Comparison of ENCODE assay signal across 8 cellular contexts in genomic region chr6:111483736-111484654, GRCh38. TPM values are rescaled to one million over a fixed set of nuclear protein-coding genes. Genes with fewer than 3 reads are reported as not detected.
DNase-seq lines count a peak whose midpoint lies in the region; ATAC-seq and TF ChIP-seq lines count a peak whose summit lies in the region.

No MANE protein-coding gene starts in this region.

- H3K27ac ChIP-seq in CD4-positive, alpha-beta T cell (ENCODE audit: low read depth, low read length): peak overlapping the region; percentile 98
- H3K27ac ChIP-seq in effector memory CD4-positive, alpha-beta T cell (ENCODE audit: insufficient read depth, low read length, poor library complexity, severe bottlenecking): peak overlapping the region; percentile 98

- no peaks in the 10 kb centered on the region for H3K27me3 ChIP-seq in CD4-positive, alpha-beta T cell (ENCODE audit: control insufficient read depth, insufficient read depth, low read length)
- no peaks in the 10 kb centered on the region for H3K27me3 ChIP-seq in effector memory CD4-positive, alpha-beta T cell (replicated peaks; ENCODE audit: control insufficient read depth, insufficient read depth, low read length, poor library complexity, severe bottlenecking)

- H3K9me3 Mint-ChIP-seq in CD4-positive, alpha-beta T cell: no peaks in the 10 kb centered on the region
- H3K9me3 Mint-ChIP-seq in memory B cell: no peaks in the 10 kb centered on the region

- H3K36me3 ChIP-seq in effector memory CD4-positive, alpha-beta T cell (ENCODE audit: control insufficient read depth, insufficient read depth, low read length): no peaks in the 10 kb centered on the region

- peak in 5 of 10 experiments; percentile 51 to 83 (median 66) for DNase-seq in CD4-positive, alpha-beta T cell
- peak; percentile 96 for DNase-seq in NCI-H748 (lab: John Stamatoyannopoulos, UW; ENCODE audit: unreplicated experiment)
- peak; percentile 89 to 93 for DNase-seq in activated CD4-positive, alpha-beta T cell treated with anti-CD3 and anti-CD28 coated beads, Interleukin-2, amount 50 U/mL, for 48 hours
- peak; percentile 77 to 80 (median 79) for DNase-seq in effector memory CD4-positive, alpha-beta T cell
- peak in 1 of 2 donors; percentile 86 for DNase-seq in memory B cell (ENCODE audit: low spot score in 2 of 2)
- DNase-seq in stimulated activated CD4-positive, alpha-beta T cell treated with anti-CD3 and anti-CD28 coated beads, TNF-alpha, amount 100 ng/mL, for 48 hours (ENCODE audit: low read depth in 3 of 3): peak; percentile 73 to 83 (median 77)

- peaks cover 30% of the 10 kb centered on the region for H3K36me3 Mint-ChIP-seq in CD4-positive, alpha-beta T cell (ENCODE audit: low read depth)
- no peaks in the 10 kb centered on the region for H3K36me3 Mint-ChIP-seq in memory B cell

- peak; percentile 55 for ATAC-seq in CD4-positive, alpha-beta T cell (ENCODE audit: poor library complexity)
- peak; percentile 46 for ATAC-seq in GM19372 (IDR thresholded peaks at IDR 0.05; ENCODE audit: low read depth, unreplicated experiment)
- peak; percentile 46 for ATAC-seq in HG03520 (IDR thresholded peaks at IDR 0.05; ENCODE audit: unreplicated experiment)
- ATAC-seq in memory B cell (ENCODE audit: low read depth): peak; percentile 61

- intact Hi-C loops in CD4-positive, alpha-beta T cell (cut with DNase I, micrococcal nuclease): loop anchor here (1.0 to 10.0 kb wide), 10 partner anchors 122 to 669 kb away; partner anchors contain the start of genes CDK19 (in 2 of the 2), AMD1 (in 1 of the 2), FAM229B (in 1 of the 2) and RPF2 (in 1 of the 2)

- CTCF ChIA-PET in CD4-positive, alpha-beta T cell (lab: Charles Lee): interaction anchor here (2.2 kb wide), 1 partner anchor 225 kb away, joined by 6 read pairs; a partner anchor contains a TSS

- H3K4me1 ChIP-seq in effector memory CD4-positive, alpha-beta T cell (ENCODE audit: control insufficient read depth, insufficient read depth, low read length, poor library complexity, severe bottlenecking): peaks cover 15% of the 10 kb centered on the region

- peaks cover 60% of the 10 kb centered on the region for H3K4me1 Mint-ChIP-seq in CD4-positive, alpha-beta T cell (ENCODE audit: low read depth)
- H3K4me1 Mint-ChIP-seq in memory B cell: peaks cover 32% of the 10 kb centered on the region

- POLR2A ChIA-PET in CD4-positive, alpha-beta T cell (lab: Charles Lee): interaction anchor here (0.6 to 3.3 kb wide), 13 partner anchors 21 to 1875 kb away, joined by 3 to 59 read pairs (median 5); partner anchors contain the start of genes AMD1, CDK19, FAM229B and FYN

- H3K4me3 Mint-ChIP-seq in CD4-positive, alpha-beta T cell: peak overlapping the region; percentile 99
- H3K4me3 Mint-ChIP-seq in memory B cell: peak overlapping the region; percentile 94

- no peak for TF ChIP-seq CTCF in CD4-positive, alpha-beta T cell (IDR thresholded peaks at IDR 0.05)

- no peaks in the 10 kb centered on the region for H3K9me3 ChIP-seq in CD4-positive, alpha-beta T cell (ENCODE audit: control insufficient read depth, low read length)
- H3K9me3 ChIP-seq in effector memory CD4-positive, alpha-beta T cell (ENCODE audit: control insufficient read depth, low read length): no peaks in the 10 kb centered on the region

- H3K4me3 ChIP-seq in effector memory CD4-positive, alpha-beta T cell (ENCODE audit: insufficient read depth, low read depth, low read length, poor library complexity, severe bottlenecking): peak overlapping the region; percentile 97

- H3K27ac Mint-ChIP-seq in CD4-positive, alpha-beta T cell: peak overlapping the region; percentile 98
- H3K27ac Mint-ChIP-seq in memory B cell: peak overlapping the region; percentile 99

- H3K27me3 Mint-ChIP-seq in CD4-positive, alpha-beta T cell: no peaks in the 10 kb centered on the region
- H3K27me3 Mint-ChIP-seq in memory B cell: no peaks in the 10 kb centered on the region

RNA-seq across cellular contexts. Expression of gene REV3L, which starts 1.0 kb away (rescaled TPM):
- 10 to 100 TPM; 17.0 to 20.6 TPM for total RNA-seq in CD4-positive, alpha-beta T cell
